8 cellular contexts compared by ENCODE assay signal in genomic region chr20:63628246-63628975, GRCh38. TPM values are rescaled to one million over a fixed set of nuclear protein-coding genes. Genes with fewer than 3 reads are reported as not detected.
DNase-seq lines count a peak whose midpoint lies in the region; ATAC-seq and TF ChIP-seq lines count a peak whose summit lies in the region.

No MANE protein-coding gene starts in this region.

- H3K4me3 ChIP-seq in KMS-11 (IDR thresholded peaks at IDR 0.05; ENCODE audit: insufficient read depth, low read depth, low read length) = peak overlapping the region; percentile 52
- H3K4me3 ChIP-seq in PC-9 = peak overlapping the region; percentile 92

- H4K20me1 ChIP-seq in KMS-11 (ENCODE audit: insufficient read depth) (no peaks in the 10 kb centered on the region), PC-9 (ENCODE audit: insufficient read depth) (no peaks in the 10 kb centered on the region)

- ATAC-seq in GM18858 (IDR thresholded peaks at IDR 0.05; ENCODE audit: unreplicated experiment) = no peak

- H3K79me2 ChIP-seq in KMS-11 (ENCODE audit: insufficient read depth, low read depth) (peaks cover 34% of the 10 kb centered on the region), PC-9 (ENCODE audit: low read depth) (peaks cover 55% of the 10 kb centered on the region)

- no peak for TF ChIP-seq CTCF in KMS-11 (conservative IDR thresholded peaks at IDR 0.05; ENCODE audit: low read depth, low read length)
- no peak for TF ChIP-seq CTCF in PC-9 (conservative IDR thresholded peaks at IDR 0.05)

- BruUV-seq in PC-9 (replicated peaks; lab: Mats Ljungman, UMichigan) = TSS peak; percentile 71

- CTCF ChIA-PET in PC-9 (lab: Charles Lee) = interaction anchor here (0.6 kb wide), 1 partner anchor 267 kb away, joined by 17 read pairs; no protein-coding TSS in a partner anchor

- H3K36me3 ChIP-seq in KMS-11 (ENCODE audit: insufficient read depth) (no peaks in the 10 kb centered on the region), PC-9 (ENCODE audit: low read depth) (no peaks in the 10 kb centered on the region)

- no peaks in the 10 kb centered on the region for H3K9me2 ChIP-seq in PC-9 (ENCODE audit: insufficient read depth)

- H3K4me1 ChIP-seq in KMS-11 (ENCODE audit: low read depth, poor library complexity, severe bottlenecking) (peaks cover 11% of the 10 kb centered on the region), PC-9 (replicated peaks; ENCODE audit: insufficient read depth) (peaks cover 20% of the 10 kb centered on the region)

- H3K9me3 ChIP-seq in PC-9 (ENCODE audit: insufficient read depth, low read depth) = no peaks in the 10 kb centered on the region

- POLR2A ChIA-PET in PC-9 (lab: Charles Lee; ENCODE audit: unreplicated experiment) = no interaction called here

- H3K27ac ChIP-seq in KMS-11 (peak overlapping the region; percentile 76), PC-9 (peak overlapping the region; percentile 86)

- intact Hi-C loops in PC-9 (cut with micrococcal nuclease; ENCODE audit: unreplicated experiment) = loop anchor here (1.0 kb wide), 3 partner anchors 90 to 350 kb away; partner anchors contain the start of gene TPD52L2

- H3K4me2 ChIP-seq in KMS-11 = peak overlapping the region; percentile 74
- peak overlapping the region; percentile 96 for H3K4me2 ChIP-seq in PC-9

- H3K9ac ChIP-seq in KMS-11 = peak overlapping the region; percentile 94

- peak; percentile 82 for DNase-seq in DMS 273 treated with DMSO at 0.1 percent for 48 hours (lab: John Stamatoyannopoulos, UW)
- DNase-seq in PC-9 = peak; percentile 83
- DNase-seq in activated naive CD4-positive, alpha-beta T cell (lab: John Stamatoyannopoulos, UW) = peak; percentile 26 to 50 (median 30)
- DNase-seq in glomerular visceral epithelial cell (ENCODE audit: extremely low spot score) = peak; percentile 82
- peak; percentile 37 for DNase-seq in pulmonary artery endothelial cell (ENCODE audit: low read depth, low spot score)
- DNase-seq in mucosa of gallbladder (ENCODE audit: low spot score) = no peak

- H3K27me3 ChIP-seq in KMS-11 (ENCODE audit: insufficient read depth, low read depth) = no peaks in the 10 kb centered on the region
- no peaks in the 10 kb centered on the region for H3K27me3 ChIP-seq in PC-9 (ENCODE audit: insufficient read depth, low read depth)

- peak overlapping the region; percentile 41; the same call in 1 of the 2 replicates for H2AFZ ChIP-seq in KMS-11 (ENCODE audit: low read depth)
- H2AFZ ChIP-seq in PC-9 = peak overlapping the region; percentile 92

- H3F3A ChIP-seq in PC-9 (ENCODE audit: insufficient read depth, low read depth) = peaks cover 29% of the 10 kb centered on the region; the same call in 1 of the 2 replicates

RNA-seq across cellular contexts. Expression of gene GMEB2, which starts 1.5 kb away (rescaled TPM):
- total RNA-seq in PC-9 (2021) = 18.9 and 19.3 TPM in 2 replicates
- total RNA-seq in pulmonary artery endothelial cell = 10.0 and 10.5 TPM in 2 replicates
- total RNA-seq in mucosa of gallbladder = 12.1 TPM

RNA-seq across cellular contexts. Expression of gene STMN3, which starts 24.8 kb away (rescaled TPM):
- total RNA-seq in PC-9 (2021) (24.3 and 24.4 TPM in 2 replicates), pulmonary artery endothelial cell (3.1 and 7.2 TPM in 2 replicates), mucosa of gallbladder (11.1 TPM)

RNA-seq across cellular contexts. Expression of gene RTEL1, which starts 29.7 kb away (rescaled TPM):
- 36.0 and 37.4 TPM in 2 replicates for total RNA-seq in PC-9 (2021)
- total RNA-seq in pulmonary artery endothelial cell = 16.8 and 21.4 TPM in 2 replicates
- 30.2 TPM for total RNA-seq in mucosa of gallbladder

RNA-seq across cellular contexts. Expression of gene HELZ2, which starts 54.4 kb away (rescaled TPM):
- total RNA-seq in PC-9 (2021) = 33.7 and 52.6 TPM in 2 replicates
- 47.2 and 47.4 TPM in 2 replicates for total RNA-seq in pulmonary artery endothelial cell
- 48.9 TPM for total RNA-seq in mucosa of gallbladder
